Comparison of ENCODE assay signal across 8 cellular contexts in the genomic region with DNA sequence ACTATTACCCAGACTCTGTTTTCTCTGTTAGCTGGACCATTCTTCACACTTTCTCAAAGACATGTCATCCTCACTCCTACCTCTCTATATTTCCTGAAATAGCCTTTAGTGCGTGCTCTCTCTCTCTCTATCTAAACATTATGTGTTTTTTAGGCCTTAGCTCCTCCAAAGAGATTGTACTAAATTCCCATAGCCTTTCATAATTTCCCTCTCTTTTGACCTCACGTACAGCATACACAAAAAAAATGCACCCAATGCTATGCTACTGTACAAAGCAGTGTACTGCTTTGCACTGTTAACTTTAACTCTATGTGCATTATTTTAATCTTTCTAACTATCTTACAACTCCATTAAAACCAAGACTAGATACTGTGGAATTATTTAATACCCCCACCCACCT.
"Had no signal": no experiment of that assay in that cellular context is flagged by ENCODE, and none has a peak within 500 bp of the region (broad histone marks: within the 10 kb centered on the region; RNA-seq: fewer than 3 reads in every experiment).

No MANE protein-coding gene starts in this region.

- ATAC-seq: HCT116 had no signal

- H3K9ac ChIP-seq: GM23248 had no signal

- H3K9me3 ChIP-seq: HAP-1 had no signal

- H3K36me3 ChIP-seq: HAP-1 had no signal

- DNase-seq: GM23248, GOT3, H7, HFFc6, KBM-7 had no signal

- H3K4me3 ChIP-seq: GM23248, HAP-1 had no signal

- H3K27ac ChIP-seq: GM23248, HL-60 had no signal

- H2AFZ ChIP-seq: GM23248 had no signal
